ENCODE assay signal across 1 cellular context in the genomic region with DNA sequence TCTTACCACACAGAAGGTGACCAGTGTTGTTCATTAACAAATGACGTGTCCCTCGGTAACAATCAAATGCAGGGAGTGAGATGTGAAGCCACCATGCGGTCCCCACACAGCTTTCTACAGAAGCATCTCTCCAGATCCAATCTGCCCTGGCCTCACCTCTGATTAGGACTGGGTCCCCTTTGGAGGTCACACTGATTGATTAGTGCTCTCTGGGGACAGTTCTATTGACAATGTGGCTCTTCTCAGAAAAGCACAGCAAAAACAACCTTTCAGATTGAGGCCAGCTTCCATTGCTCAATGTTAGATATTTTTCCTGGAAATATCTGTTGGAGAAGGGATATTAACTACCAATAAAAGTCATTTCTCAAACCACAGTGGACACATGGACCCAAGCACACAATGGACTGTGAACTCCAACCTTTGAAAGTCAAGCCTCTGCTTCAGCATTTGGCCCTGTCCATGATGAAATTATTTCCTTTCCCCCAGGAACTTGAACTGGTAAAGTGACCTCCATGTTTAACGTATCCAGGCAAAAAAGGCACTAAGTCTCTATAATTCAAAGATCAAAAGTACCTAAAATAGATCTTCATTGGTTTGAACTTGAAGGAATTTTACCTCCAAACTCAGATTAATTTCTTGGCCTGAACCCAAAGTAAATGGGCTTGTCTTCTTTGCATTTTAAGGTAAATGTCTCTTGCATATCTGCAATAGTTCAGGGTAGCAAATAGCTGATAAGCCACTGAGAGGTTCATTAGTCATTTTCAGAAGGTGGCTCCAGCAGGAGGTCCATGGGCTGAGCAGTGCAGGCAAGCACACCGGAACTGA.
A peak's percentile ranks its signal among the peaks of the same experiment; 100 is the strongest.
TF ChIP-seq lines count a peak whose summit lies in the region.

No MANE protein-coding gene starts in this region.

TF ChIP-seq in liver, 16 proteins besides CTCF, POLR2A, EP300 and RAD21 (continued from another document):
- TF ChIP-seq, protein P1, sequence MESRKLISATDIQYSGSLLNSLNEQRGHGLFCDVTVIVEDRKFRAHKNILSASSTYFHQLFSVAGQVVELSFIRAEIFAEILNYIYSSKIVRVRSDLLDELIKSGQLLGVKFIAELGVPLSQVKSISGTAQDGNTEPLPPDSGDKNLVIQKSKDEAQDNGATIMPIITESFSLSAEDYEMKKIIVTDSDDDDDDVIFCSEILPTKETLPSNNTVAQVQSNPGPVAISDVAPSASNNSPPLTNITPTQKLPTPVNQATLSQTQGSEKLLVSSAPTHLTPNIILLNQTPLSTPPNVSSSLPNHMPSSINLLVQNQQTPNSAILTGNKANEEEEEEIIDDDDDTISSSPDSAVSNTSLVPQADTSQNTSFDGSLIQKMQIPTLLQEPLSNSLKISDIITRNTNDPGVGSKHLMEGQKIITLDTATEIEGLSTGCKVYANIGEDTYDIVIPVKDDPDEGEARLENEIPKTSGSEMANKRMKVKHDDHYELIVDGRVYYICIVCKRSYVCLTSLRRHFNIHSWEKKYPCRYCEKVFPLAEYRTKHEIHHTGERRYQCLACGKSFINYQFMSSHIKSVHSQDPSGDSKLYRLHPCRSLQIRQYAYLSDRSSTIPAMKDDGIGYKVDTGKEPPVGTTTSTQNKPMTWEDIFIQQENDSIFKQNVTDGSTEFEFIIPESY (IDR thresholded peaks at IDR 0.05): peak; percentile 92
- peak in 1 of 2 donors; percentile 93 for TF ChIP-seq EGR1 (IDR thresholded peaks at IDR 0.05; ENCODE audit: low read depth in 2 of 2)
TF ChIP-seq in liver: peak in this region for 15.
